ENCODE assay signal across 21 cellular contexts in genomic region chr11:46898396-46899095, GRCh38. TPM values are rescaled to one million over a fixed set of nuclear protein-coding genes. Genes with fewer than 3 reads are reported as not detected.
DNase-seq lines count a peak whose midpoint lies in the region; ATAC-seq, FAIRE-seq and TF ChIP-seq lines count a peak whose summit lies in the region.
"Had no signal": no experiment of that assay in that cellular context is flagged by ENCODE, and none has a peak within 500 bp of the region (broad histone marks: within the 10 kb centered on the region; RNA-seq: fewer than 3 reads in every experiment).

No MANE protein-coding gene starts in this region.

- no peak for FAIRE-seq in H54 (lab: Jason Lieb, UNC)
- FAIRE-seq: colon, GM12891, HepG2, pancreas had no signal

- no peak for TF ChIP-seq CTCF in GM20000 (IDR thresholded peaks at IDR 0.05; ENCODE audit: extremely low read depth, missing control alignments)

- TF ChIP-seq EP300 in Ishikawa (IDR thresholded peaks at IDR 0.05; ENCODE audit: borderline replicate concordance), result no peak

- TF ChIP-seq RAD21 in Ishikawa (IDR thresholded peaks at IDR 0.05; ENCODE audit: low read depth), result no peak; the same call in 1 of the 2 replicates

- no peak for TF ChIP-seq POLR2A in H54 (IDR thresholded peaks at IDR 0.05; ENCODE audit: low read depth, low read length)

- DNase-seq in DMS53 treated with DMSO at 0.1 percent for 48 hours (lab: John Stamatoyannopoulos, UW; ENCODE audit: unreplicated experiment), result peak; percentile 48
- peak; percentile 75 for DNase-seq in posterior vena cava (ENCODE audit: low spot score)
- DNase-seq in GM20000 (ENCODE audit: low spot score), result no peak
- DNase-seq in AML-193 (lab: John Stamatoyannopoulos, UW), result no peak
- no peak for DNase-seq in H54 (ENCODE audit: insufficient read length, low spot score)
- DNase-seq: activated CD4-positive, alpha-beta T cell treated with anti-CD3 and anti-CD28 coated beads, Interleukin-2, amount 50 U/mL, for 48 hours; activated CD8-positive, alpha-beta memory T cell treated with anti-CD3 and anti-CD28 coated beads, Interleukin-2, amount 50 U/mL, for 48 hours; body of pancreas; CD4-positive, alpha-beta memory T cell; DND-41; GM23248; naive thymus-derived CD8-positive, alpha-beta T cell; right lobe of liver; stimulated activated naive CD8-positive, alpha-beta T cell treated with anti-CD3 and anti-CD28 coated beads, Interleukin-15, amount 100 ng/mL, for 72 hours had no signal

- ATAC-seq in esophagus mucosa, result peak; percentile 79
- ATAC-seq: body of pancreas; HepG2; naive thymus-derived CD8-positive, alpha-beta T cell; right lobe of liver; SK-N-SH treated with all-trans-retinoic acid at 6 μM for 48 hours; stimulated activated naive CD8-positive, alpha-beta T cell treated with anti-CD3 and anti-CD28 coated beads, Interleukin-15, amount 100 ng/mL, for 72 hours had no signal

- intact Hi-C loops in posterior vena cava (cut with DNase I), result no loop called here

TF ChIP-seq in Ishikawa, 13 proteins besides CTCF, POLR2A, EP300 and RAD21:
- TF ChIP-seq YY1 (IDR thresholded peaks at IDR 0.05; ENCODE audit: low read depth), result peak; percentile 80
- TF ChIP-seq ZBTB7A (IDR thresholded peaks at IDR 0.05; ENCODE audit: low read depth), result no peak
- TF ChIP-seq NFIC (IDR thresholded peaks at IDR 0.05), result peak; percentile 30; the same call in 1 of the 2 replicates
- TF ChIP-seq CREB1 (IDR thresholded peaks at IDR 0.05; ENCODE audit: low read depth), result no peak
- no peak for TF ChIP-seq CEBPB (IDR thresholded peaks at IDR 0.05)
- peak; percentile 33; the same call in 1 of the 2 replicates for TF ChIP-seq TEAD4 (IDR thresholded peaks at IDR 0.05)
- TF ChIP-seq TCF12 (IDR thresholded peaks at IDR 0.05; ENCODE audit: low read depth), result peak; percentile 31; the same call in 1 of the 2 replicates
- peak; percentile 67 for TF ChIP-seq MAX (IDR thresholded peaks at IDR 0.05)

RNA-seq across cellular contexts. Expression of gene LRP4, which starts 19.8 kb away (rescaled TPM):
- total RNA-seq in esophagus mucosa, result 2.5 TPM
- total RNA-seq in posterior vena cava, result 10 to 100 TPM in 1 of 2 donors, 1 to 10 TPM in 1; 9.1 to 10.1 TPM
- total RNA-seq: CD4-positive, alpha-beta memory T cell; naive thymus-derived CD8-positive, alpha-beta T cell had no signal

RNA-seq across cellular contexts. Expression of gene CSTPP1, which starts 38.0 kb away (rescaled TPM):
- total RNA-seq in esophagus mucosa, result 12.6 TPM
- total RNA-seq in posterior vena cava, result 10 to 100 TPM; 17.8 to 19.8 TPM

RNA-seq across cellular contexts. Expression of gene CKAP5, which starts 52.5 kb away (rescaled TPM):
- total RNA-seq in esophagus mucosa, result 48.7 TPM
- total RNA-seq in posterior vena cava, result 10 to 100 TPM; 56.8 to 66.4 TPM

Comparison
In these comparisons a context has a peak if more than half of its experiments do, and no peak if none do; other contexts are left out.
1. DNase-seq: peak in DMS53 treated with DMSO at 0.1 percent for 48 hours (single experiment) and posterior vena cava (single experiment); none in GM20000 (single experiment), AML-193 (0 of 2) and H54 (single experiment).